In the genomic region with DNA sequence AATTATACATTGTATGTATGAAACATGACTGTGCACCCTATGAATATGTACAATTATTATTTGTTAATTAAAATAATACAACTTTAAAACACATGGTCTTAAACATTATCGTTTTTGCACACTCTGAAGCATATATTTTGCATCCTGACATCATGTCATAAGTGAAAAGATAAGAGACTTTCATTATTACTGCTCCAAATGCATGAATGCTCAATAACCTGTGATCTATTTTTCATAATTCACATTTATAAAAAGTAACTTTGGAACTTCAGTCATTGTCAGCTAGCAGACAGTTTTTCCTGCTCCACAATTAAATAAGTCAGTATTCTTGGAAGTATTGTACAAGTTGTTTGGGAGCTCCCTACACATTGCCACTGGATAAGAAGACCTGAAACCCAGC, we compare ENCODE assay signal across 1 cellular context.
TF ChIP-seq lines count a peak whose summit lies in the region.

No MANE protein-coding gene starts in this region.

TF ChIP-seq in GM12878, 131 proteins besides CTCF, POLR2A, EP300 and RAD21:
- TF ChIP-seq, protein P1, sequence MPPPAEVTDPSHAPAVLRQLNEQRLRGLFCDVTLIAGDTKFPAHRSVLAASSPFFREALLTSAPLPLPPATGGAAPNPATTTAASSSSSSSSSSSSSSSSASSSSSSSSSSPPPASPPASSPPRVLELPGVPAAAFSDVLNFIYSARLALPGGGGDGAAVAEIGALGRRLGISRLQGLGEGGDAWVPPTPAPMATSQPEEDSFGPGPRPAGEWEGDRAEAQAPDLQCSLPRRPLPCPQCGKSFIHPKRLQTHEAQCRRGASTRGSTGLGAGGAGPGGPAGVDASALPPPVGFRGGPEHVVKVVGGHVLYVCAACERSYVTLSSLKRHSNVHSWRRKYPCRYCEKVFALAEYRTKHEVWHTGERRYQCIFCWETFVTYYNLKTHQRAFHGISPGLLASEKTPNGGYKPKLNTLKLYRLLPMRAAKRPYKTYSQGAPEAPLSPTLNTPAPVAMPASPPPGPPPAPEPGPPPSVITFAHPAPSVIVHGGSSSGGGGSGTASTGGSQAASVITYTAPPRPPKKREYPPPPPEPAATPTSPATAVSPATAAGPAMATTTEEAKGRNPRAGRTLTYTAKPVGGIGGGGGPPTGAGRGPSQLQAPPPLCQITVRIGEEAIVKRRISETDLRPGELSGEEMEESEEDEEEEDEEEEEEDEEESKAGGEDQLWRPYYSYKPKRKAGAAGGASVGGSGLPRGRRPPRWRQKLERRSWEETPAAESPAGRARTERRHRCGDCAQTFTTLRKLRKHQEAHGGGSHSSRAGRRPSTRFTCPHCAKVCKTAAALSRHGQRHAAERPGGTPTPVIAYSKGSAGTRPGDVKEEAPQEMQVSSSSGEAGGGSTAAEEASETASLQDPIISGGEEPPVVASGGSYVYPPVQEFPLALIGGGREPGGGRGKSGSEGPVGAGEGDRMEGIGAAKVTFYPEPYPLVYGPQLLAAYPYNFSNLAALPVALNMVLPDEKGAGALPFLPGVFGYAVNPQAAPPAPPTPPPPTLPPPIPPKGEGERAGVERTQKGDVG (CRISPR knock-in tag; IDR thresholded peaks at IDR 0.05): no peak
- 0 out of 2 replicates have a peak, but pooled peaks have one; percentile 20 for TF ChIP-seq ATF7 (IDR thresholded peaks at IDR 0.05; ENCODE audit: low read depth)
- TF ChIP-seq JUND (IDR thresholded peaks at IDR 0.05; ENCODE audit: low read depth, low read length): no peak
- TF ChIP-seq, protein P2, sequence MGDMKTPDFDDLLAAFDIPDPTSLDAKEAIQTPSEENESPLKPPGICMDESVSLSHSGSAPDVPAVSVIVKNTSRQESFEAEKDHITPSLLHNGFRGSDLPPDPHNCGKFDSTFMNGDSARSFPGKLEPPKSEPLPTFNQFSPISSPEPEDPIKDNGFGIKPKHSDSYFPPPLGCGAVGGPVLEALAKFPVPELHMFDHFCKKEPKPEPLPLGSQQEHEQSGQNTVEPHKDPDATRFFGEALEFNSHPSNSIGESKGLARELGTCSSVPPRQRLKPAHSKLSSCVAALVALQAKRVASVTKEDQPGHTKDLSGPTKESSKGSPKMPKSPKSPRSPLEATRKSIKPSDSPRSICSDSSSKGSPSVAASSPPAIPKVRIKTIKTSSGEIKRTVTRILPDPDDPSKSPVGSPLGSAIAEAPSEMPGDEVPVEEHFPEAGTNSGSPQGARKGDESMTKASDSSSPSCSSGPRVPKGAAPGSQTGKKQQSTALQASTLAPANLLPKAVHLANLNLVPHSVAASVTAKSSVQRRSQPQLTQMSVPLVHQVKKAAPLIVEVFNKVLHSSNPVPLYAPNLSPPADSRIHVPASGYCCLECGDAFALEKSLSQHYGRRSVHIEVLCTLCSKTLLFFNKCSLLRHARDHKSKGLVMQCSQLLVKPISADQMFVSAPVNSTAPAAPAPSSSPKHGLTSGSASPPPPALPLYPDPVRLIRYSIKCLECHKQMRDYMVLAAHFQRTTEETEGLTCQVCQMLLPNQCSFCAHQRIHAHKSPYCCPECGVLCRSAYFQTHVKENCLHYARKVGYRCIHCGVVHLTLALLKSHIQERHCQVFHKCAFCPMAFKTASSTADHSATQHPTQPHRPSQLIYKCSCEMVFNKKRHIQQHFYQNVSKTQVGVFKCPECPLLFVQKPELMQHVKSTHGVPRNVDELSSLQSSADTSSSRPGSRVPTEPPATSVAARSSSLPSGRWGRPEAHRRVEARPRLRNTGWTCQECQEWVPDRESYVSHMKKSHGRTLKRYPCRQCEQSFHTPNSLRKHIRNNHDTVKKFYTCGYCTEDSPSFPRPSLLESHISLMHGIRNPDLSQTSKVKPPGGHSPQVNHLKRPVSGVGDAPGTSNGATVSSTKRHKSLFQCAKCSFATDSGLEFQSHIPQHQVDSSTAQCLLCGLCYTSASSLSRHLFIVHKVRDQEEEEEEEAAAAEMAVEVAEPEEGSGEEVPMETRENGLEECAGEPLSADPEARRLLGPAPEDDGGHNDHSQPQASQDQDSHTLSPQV (IDR thresholded peaks at IDR 0.05): no peak
- TF ChIP-seq, protein P3, sequence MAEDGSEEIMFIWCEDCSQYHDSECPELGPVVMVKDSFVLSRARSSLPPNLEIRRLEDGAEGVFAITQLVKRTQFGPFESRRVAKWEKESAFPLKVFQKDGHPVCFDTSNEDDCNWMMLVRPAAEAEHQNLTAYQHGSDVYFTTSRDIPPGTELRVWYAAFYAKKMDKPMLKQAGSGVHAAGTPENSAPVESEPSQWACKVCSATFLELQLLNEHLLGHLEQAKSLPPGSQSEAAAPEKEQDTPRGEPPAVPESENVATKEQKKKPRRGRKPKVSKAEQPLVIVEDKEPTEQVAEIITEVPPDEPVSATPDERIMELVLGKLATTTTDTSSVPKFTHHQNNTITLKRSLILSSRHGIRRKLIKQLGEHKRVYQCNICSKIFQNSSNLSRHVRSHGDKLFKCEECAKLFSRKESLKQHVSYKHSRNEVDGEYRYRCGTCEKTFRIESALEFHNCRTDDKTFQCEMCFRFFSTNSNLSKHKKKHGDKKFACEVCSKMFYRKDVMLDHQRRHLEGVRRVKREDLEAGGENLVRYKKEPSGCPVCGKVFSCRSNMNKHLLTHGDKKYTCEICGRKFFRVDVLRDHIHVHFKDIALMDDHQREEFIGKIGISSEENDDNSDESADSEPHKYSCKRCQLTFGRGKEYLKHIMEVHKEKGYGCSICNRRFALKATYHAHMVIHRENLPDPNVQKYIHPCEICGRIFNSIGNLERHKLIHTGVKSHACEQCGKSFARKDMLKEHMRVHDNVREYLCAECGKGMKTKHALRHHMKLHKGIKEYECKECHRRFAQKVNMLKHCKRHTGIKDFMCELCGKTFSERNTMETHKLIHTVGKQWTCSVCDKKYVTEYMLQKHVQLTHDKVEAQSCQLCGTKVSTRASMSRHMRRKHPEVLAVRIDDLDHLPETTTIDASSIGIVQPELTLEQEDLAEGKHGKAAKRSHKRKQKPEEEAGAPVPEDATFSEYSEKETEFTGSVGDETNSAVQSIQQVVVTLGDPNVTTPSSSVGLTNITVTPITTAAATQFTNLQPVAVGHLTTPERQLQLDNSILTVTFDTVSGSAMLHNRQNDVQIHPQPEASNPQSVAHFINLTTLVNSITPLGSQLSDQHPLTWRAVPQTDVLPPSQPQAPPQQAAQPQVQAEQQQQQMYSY (CRISPR knock-in tag; IDR thresholded peaks at IDR 0.05): no peak
- TF ChIP-seq TCF7 (IDR thresholded peaks at IDR 0.05; ENCODE audit: borderline replicate concordance): peak; percentile 15; the same call in 1 of the 2 replicates
- no peak for TF ChIP-seq GABPA (IDR thresholded peaks at IDR 0.05; ENCODE audit: low read depth)
- TF ChIP-seq ESRRA (IDR thresholded peaks at IDR 0.05; ENCODE audit: low read length): no peak
- peak; percentile 88 for TF ChIP-seq JUNB (IDR thresholded peaks at IDR 0.05)
- no peak for TF ChIP-seq BHLHE40 (IDR thresholded peaks at IDR 0.05; ENCODE audit: borderline replicate concordance in 1 of 2, low read depth in 2 of 2, low read length in 1 of 2)
- no peak for TF ChIP-seq CHD4 (IDR thresholded peaks at IDR 0.05)
- TF ChIP-seq SMAD1 (IDR thresholded peaks at IDR 0.05; ENCODE audit: low read depth, partially characterized antibody): no peak
- TF ChIP-seq NFIC (IDR thresholded peaks at IDR 0.05; ENCODE audit: low read depth, low read length): peak; percentile 50; the same call in 1 of the 2 replicates
- TF ChIP-seq FOS (IDR thresholded peaks at IDR 0.05; ENCODE audit: borderline replicate concordance, extremely low read depth, insufficient read length): no peak
- TF ChIP-seq, protein P4, sequence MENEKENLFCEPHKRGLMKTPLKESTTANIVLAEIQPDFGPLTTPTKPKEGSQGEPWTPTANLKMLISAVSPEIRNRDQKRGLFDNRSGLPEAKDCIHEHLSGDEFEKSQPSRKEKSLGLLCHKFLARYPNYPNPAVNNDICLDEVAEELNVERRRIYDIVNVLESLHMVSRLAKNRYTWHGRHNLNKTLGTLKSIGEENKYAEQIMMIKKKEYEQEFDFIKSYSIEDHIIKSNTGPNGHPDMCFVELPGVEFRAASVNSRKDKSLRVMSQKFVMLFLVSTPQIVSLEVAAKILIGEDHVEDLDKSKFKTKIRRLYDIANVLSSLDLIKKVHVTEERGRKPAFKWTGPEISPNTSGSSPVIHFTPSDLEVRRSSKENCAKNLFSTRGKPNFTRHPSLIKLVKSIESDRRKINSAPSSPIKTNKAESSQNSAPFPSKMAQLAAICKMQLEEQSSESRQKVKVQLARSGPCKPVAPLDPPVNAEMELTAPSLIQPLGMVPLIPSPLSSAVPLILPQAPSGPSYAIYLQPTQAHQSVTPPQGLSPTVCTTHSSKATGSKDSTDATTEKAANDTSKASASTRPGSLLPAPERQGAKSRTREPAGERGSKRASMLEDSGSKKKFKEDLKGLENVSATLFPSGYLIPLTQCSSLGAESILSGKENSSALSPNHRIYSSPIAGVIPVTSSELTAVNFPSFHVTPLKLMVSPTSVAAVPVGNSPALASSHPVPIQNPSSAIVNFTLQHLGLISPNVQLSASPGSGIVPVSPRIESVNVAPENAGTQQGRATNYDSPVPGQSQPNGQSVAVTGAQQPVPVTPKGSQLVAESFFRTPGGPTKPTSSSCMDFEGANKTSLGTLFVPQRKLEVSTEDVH (IDR thresholded peaks at IDR 0.05; ENCODE audit: low read depth, partially characterized antibody): no peak
TF ChIP-seq in GM12878: peak in this region for 4.
